Comparison of ENCODE assay signal across 10 cellular contexts in genomic region chr2:6480514-6480913, GRCh38.
"Had no signal": no experiment of that assay in that cellular context is flagged by ENCODE, and none has a peak within 500 bp of the region (broad histone marks: within the 10 kb centered on the region; RNA-seq: fewer than 3 reads in every experiment).

No MANE protein-coding gene starts in this region.

- ATAC-seq: GM23338, HCT116 had no signal

- H3K4me1 ChIP-seq: HAP-1 had no signal

- H2AFZ ChIP-seq: GM23248, GM23338 had no signal

- H3K4me2 ChIP-seq: GM23338 had no signal

- H3K9ac ChIP-seq: GM23248 had no signal

- H3K27ac Mint-ChIP-seq: GM23338, H9, HFFc6 had no signal

- H3K36me3 ChIP-seq: HAP-1 had no signal

- H3K4me3 ChIP-seq: GM23248, GM23338, HAP-1 had no signal

- H3K27ac ChIP-seq: GM23248 had no signal

- H3K4me1 Mint-ChIP-seq: GM23338 had no signal

- DNase-seq: GM23248, GOT3, H7, H9, HCEC 1CT, HFFc6 had no signal

- H3K9me3 ChIP-seq: HAP-1 had no signal

- H3K4me3 Mint-ChIP-seq: GM23338, H9, HFFc6 had no signal

- FAIRE-seq: H54 had no signal
